23 cellular contexts compared by ENCODE assay signal in genomic region chr5:146334074-146334533, GRCh38. TPM values are rescaled to one million over a fixed set of nuclear protein-coding genes. Genes with fewer than 3 reads are reported as not detected.
"Had no signal": no experiment of that assay in that cellular context is flagged by ENCODE, and none has a peak within 500 bp of the region (broad histone marks: within the 10 kb centered on the region; RNA-seq: fewer than 3 reads in every experiment).

No MANE protein-coding gene starts in this region.

- H3K4me1 Mint-ChIP-seq: activated naive CD8-positive, alpha-beta T cell treated with anti-CD3 and anti-CD28 coated beads, Interleukin-2, amount 10 ng/mL, durations not matched to agents 7 days and 5 days; central memory CD8-positive, alpha-beta T cell; natural killer cell had no signal

- H3K27ac Mint-ChIP-seq: activated naive CD8-positive, alpha-beta T cell treated with anti-CD3 and anti-CD28 coated beads, Interleukin-2, amount 10 ng/mL, durations not matched to agents 7 days and 5 days; activated T-helper 1 cell treated with anti-CD3 and anti-CD28 coated beads, Interleukin-12 subunit alpha, Interleukin-12 subunit beta, Interleukin-2, Interleukin-4 antibody, amounts not matched to agents 30 ng/mL and 10 ng/mL and 1 ng/mL, durations not matched to agents 14 hours and 24 hours and 36 hours; memory B cell; natural killer cell; progenitor cell of endocrine pancreas; stimulated activated naive B cell treated with anti-CD40 and anti-IgM and Interleukin-4, amounts not matched to agents 10 μg/mL and 1 μg/mL and 100 μg/mL, for 72 hours had no signal

- H3K4me3 ChIP-seq: skin epidermis, tibial artery had no signal

- H3K27ac ChIP-seq: brain microvascular endothelial cell, epithelial cell of prostate, skin epidermis, tibial artery had no signal

- H3K4me3 Mint-ChIP-seq: activated naive CD8-positive, alpha-beta T cell treated with anti-CD3 and anti-CD28 coated beads, Interleukin-2, amount 10 ng/mL, durations not matched to agents 7 days and 5 days; activated T-helper 1 cell treated with anti-CD3 and anti-CD28 coated beads, Interleukin-12 subunit alpha, Interleukin-12 subunit beta, Interleukin-2, Interleukin-4 antibody, amounts not matched to agents 30 ng/mL and 10 ng/mL and 1 ng/mL, durations not matched to agents 14 hours and 24 hours and 36 hours; central memory CD8-positive, alpha-beta T cell; memory B cell; natural killer cell; stimulated activated naive B cell treated with anti-CD40 and anti-IgM and Interleukin-4, amounts not matched to agents 10 μg/mL and 1 μg/mL and 100 μg/mL, for 72 hours had no signal

- H3K9me3 Mint-ChIP-seq: activated naive CD8-positive, alpha-beta T cell treated with anti-CD3 and anti-CD28 coated beads, Interleukin-2, amount 10 ng/mL, durations not matched to agents 7 days and 5 days; activated T-helper 1 cell treated with anti-CD3 and anti-CD28 coated beads, Interleukin-12 subunit alpha, Interleukin-12 subunit beta, Interleukin-2, Interleukin-4 antibody, amounts not matched to agents 30 ng/mL and 10 ng/mL and 1 ng/mL, durations not matched to agents 14 hours and 24 hours and 36 hours; central memory CD8-positive, alpha-beta T cell; memory B cell; natural killer cell; stimulated activated naive B cell treated with anti-CD40 and anti-IgM and Interleukin-4, amounts not matched to agents 10 μg/mL and 1 μg/mL and 100 μg/mL, for 72 hours had no signal

- DNase-seq: activated CD4-positive, alpha-beta T cell treated with anti-CD3 and anti-CD28 coated beads, Interleukin-2, amount 50 U/mL, for 1 hour; activated naive CD8-positive, alpha-beta T cell treated with anti-CD3 and anti-CD28 coated beads, Interleukin-2, amount 10 ng/mL, durations not matched to agents 7 days and 5 days; anterior cingulate cortex; brain microvascular endothelial cell; cortex of kidney; effector memory CD4-positive, alpha-beta T cell; foreskin melanocyte; head of caudate nucleus; left ventricle myocardium superior; natural killer cell; right cardiac atrium; stimulated activated CD4-positive, alpha-beta T cell treated with anti-CD3 and anti-CD28 coated beads, Interleukin-15, amount 100 ng/mL, for 24 hours; stimulated activated CD4-positive, alpha-beta T cell treated with anti-CD3 and anti-CD28 coated beads, Interleukin-4, amount 100 ng/mL, for 1 hour; stimulated activated naive B cell treated with anti-CD40 and anti-IgM and Interleukin-4, amounts not matched to agents 10 μg/mL and 1 μg/mL and 100 μg/mL, for 72 hours; tibial artery had no signal

- H3K36me3 Mint-ChIP-seq: memory B cell had no signal

- ATAC-seq: left ventricle myocardium superior; natural killer cell; right cardiac atrium; stimulated activated naive B cell treated with anti-CD40 and anti-IgM and Interleukin-4, amounts not matched to agents 10 μg/mL and 1 μg/mL and 100 μg/mL, for 72 hours had no signal

- H3K36me3 ChIP-seq: brain microvascular endothelial cell, tibial artery had no signal

- H3K9me3 ChIP-seq: tibial artery had no signal

RNA-seq across cellular contexts. Expression of gene POU4F3, which starts 4.5 kb away (rescaled TPM):
- total RNA-seq: activated T-helper 1 cell treated with anti-CD3 and anti-CD28 coated beads, Interleukin-12 subunit alpha, Interleukin-12 subunit beta, Interleukin-2, Interleukin-4 antibody, amounts not matched to agents 30 ng/mL and 10 ng/mL and 1 ng/mL, durations not matched to agents 14 hours and 24 hours and 36 hours; fibroblast of lung; kidney epithelial cell; left ventricle myocardium superior; progenitor cell of endocrine pancreas had no signal
- polyA plus RNA-seq: fibroblast of lung, right cardiac atrium had no signal
